ENCODE assay signal across 8 cellular contexts in the genomic region with DNA sequence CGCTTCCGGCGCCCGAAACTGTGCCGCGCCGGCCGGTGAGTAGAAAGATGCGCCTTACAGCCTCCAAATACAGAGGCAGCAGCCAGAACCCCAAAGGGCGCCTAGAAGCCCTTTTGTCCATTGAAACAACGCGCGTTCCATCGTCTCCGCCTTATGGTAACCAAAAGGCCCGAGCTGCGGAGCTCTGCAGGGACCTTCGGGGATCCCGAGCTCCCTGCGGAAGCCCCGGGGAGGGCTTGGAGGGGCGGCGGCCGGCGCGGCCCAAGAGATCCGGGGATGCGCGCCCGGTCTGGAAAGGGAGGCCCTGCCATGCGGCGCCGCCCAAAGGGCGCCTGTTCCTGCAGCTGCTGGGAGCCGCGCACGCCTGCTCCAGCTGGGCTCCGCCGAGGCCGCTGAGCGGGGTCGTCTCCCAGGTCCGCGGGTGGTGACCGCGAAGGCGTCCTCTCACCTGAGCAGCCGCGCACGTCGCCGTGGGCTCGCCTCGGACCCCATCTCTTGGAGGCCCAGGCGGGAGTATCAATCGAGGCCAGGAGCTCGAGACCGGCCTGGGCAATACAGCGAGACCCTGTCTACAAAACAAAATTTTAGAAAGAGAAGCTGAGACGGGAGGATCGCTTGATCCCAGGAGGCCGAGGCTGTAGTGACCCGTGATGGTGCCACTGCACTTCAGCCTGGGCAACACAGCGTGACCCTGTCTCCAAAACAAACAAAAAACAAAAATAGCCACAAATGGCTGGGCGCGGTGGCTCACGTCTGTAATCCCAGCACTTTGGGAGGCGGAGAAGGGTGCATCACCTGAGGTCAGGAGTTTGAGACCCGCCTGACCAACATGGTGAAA. TPM values are rescaled to one million over a fixed set of nuclear protein-coding genes. Genes with fewer than 3 reads are reported as not detected.
DNase-seq lines count a peak whose midpoint lies in the region; ATAC-seq lines count a peak whose summit lies in the region.

No MANE protein-coding gene starts in this region.

- H3K27me3 Mint-ChIP-seq in activated CD4-positive, alpha-beta memory T cell treated with anti-CD3 and anti-CD28 coated beads, Interleukin-2, amount 10 ng/mL, durations not matched to agents 7 days and 5 days, result no peaks in the 10 kb centered on the region

- DNase-seq in DMS 273 (lab: John Stamatoyannopoulos, UW; ENCODE audit: unreplicated experiment), result peak; percentile 93
- DNase-seq in HK-2 (ENCODE audit: unreplicated experiment), result peak; percentile 78
- DNase-seq in activated CD4-positive, alpha-beta memory T cell treated with anti-CD3 and anti-CD28 coated beads, Interleukin-2, amount 10 ng/mL, durations not matched to agents 7 days and 5 days, result no peak
- peak; percentile 80 for DNase-seq in Right ventricle myocardium superior
- DNase-seq in posterior cingulate gyrus, result peak in 6 of 10 donors; percentile 37 to 94 (median 76)
- no peak for DNase-seq in putamen (ENCODE audit: low spot score)
- no peak for DNase-seq in NCI-H1048 (lab: John Stamatoyannopoulos, UW)

- peaks cover 68% of the 10 kb centered on the region for H3K4me1 Mint-ChIP-seq in activated CD4-positive, alpha-beta memory T cell treated with anti-CD3 and anti-CD28 coated beads, Interleukin-2, amount 10 ng/mL, durations not matched to agents 7 days and 5 days

- CTCF ChIA-PET in activated CD4-positive, alpha-beta memory T cell treated with anti-CD3 and anti-CD28 coated beads, Interleukin-2, amount 10 ng/mL, durations not matched to agents 7 days and 5 days (lab: Charles Lee), result interaction anchor here (0.6 to 5.1 kb wide), 6 partner anchors 10 to 487 kb away, joined by 3 to 49 read pairs (median 5); partner anchors contain the start of gene C16orf95

- POLR2A ChIA-PET in activated CD4-positive, alpha-beta memory T cell treated with anti-CD3 and anti-CD28 coated beads, Interleukin-2, amount 10 ng/mL, durations not matched to agents 7 days and 5 days (lab: Charles Lee), result interaction anchor here (1.0 to 4.5 kb wide), 19 partner anchors 9 to 831 kb away, joined by 3 to 70 read pairs (median 4); partner anchors contain the start of genes BANP, C16orf95 and MAP1LC3B

- ATAC-seq in GM19452 (IDR thresholded peaks at IDR 0.05; ENCODE audit: unreplicated experiment) (peak; percentile 2), Right ventricle myocardium superior (ENCODE audit: poor library complexity) (peak; percentile 47)

- intact Hi-C loops in Right ventricle myocardium superior (cut with DNase I) (loop anchor here (5.0 kb wide), 1 partner anchor 57 kb away; no protein-coding TSS in a partner anchor), posterior cingulate gyrus (cut with DNase I) (loop anchor here (5.0 to 10.0 kb wide), 2 partner anchors 62 to 830 kb away; partner anchors contain the start of gene MTHFSD)

- H3K4me3 Mint-ChIP-seq in activated CD4-positive, alpha-beta memory T cell treated with anti-CD3 and anti-CD28 coated beads, Interleukin-2, amount 10 ng/mL, durations not matched to agents 7 days and 5 days, result peak overlapping the region; percentile 91

- H3K27ac Mint-ChIP-seq in activated CD4-positive, alpha-beta memory T cell treated with anti-CD3 and anti-CD28 coated beads, Interleukin-2, amount 10 ng/mL, durations not matched to agents 7 days and 5 days, result peak overlapping the region; percentile 96

- no peaks in the 10 kb centered on the region for H3K9me3 Mint-ChIP-seq in activated CD4-positive, alpha-beta memory T cell treated with anti-CD3 and anti-CD28 coated beads, Interleukin-2, amount 10 ng/mL, durations not matched to agents 7 days and 5 days

- peaks cover 10% of the 10 kb centered on the region for H3K36me3 Mint-ChIP-seq in activated CD4-positive, alpha-beta memory T cell treated with anti-CD3 and anti-CD28 coated beads, Interleukin-2, amount 10 ng/mL, durations not matched to agents 7 days and 5 days (ENCODE audit: low read depth)

RNA-seq across cellular contexts. Expression of gene FBXO31, which starts 0.8 kb away (rescaled TPM):
- 10 to 100 TPM; 28.8 to 29.0 TPM for total RNA-seq in activated CD4-positive, alpha-beta memory T cell treated with anti-CD3 and anti-CD28 coated beads, Interleukin-2, amount 10 ng/mL, durations not matched to agents 7 days and 5 days
- 78.9 TPM for total RNA-seq in Right ventricle myocardium superior

RNA-seq across cellular contexts. Expression of gene MAP1LC3B, which starts 7.8 kb away (rescaled TPM):
- 10 to 100 TPM; 77.1 to 78.2 TPM for total RNA-seq in activated CD4-positive, alpha-beta memory T cell treated with anti-CD3 and anti-CD28 coated beads, Interleukin-2, amount 10 ng/mL, durations not matched to agents 7 days and 5 days
- total RNA-seq in Right ventricle myocardium superior, result 118 TPM

Comparison
In these comparisons a context has a peak if more than half of its experiments do, and no peak if none do; other contexts are left out.
1. DNase-seq: peak in DMS 273 (single experiment), HK-2 (single experiment), Right ventricle myocardium superior (single experiment) and posterior cingulate gyrus (6 of 10); none in activated CD4-positive, alpha-beta memory T cell treated with anti-CD3 and anti-CD28 coated beads, Interleukin-2, amount 10 ng/mL, durations not matched to agents 7 days and 5 days (single experiment), putamen (single experiment) and NCI-H1048 (single experiment).